ENCODE assay signal across 9 cellular contexts in the genomic region with DNA sequence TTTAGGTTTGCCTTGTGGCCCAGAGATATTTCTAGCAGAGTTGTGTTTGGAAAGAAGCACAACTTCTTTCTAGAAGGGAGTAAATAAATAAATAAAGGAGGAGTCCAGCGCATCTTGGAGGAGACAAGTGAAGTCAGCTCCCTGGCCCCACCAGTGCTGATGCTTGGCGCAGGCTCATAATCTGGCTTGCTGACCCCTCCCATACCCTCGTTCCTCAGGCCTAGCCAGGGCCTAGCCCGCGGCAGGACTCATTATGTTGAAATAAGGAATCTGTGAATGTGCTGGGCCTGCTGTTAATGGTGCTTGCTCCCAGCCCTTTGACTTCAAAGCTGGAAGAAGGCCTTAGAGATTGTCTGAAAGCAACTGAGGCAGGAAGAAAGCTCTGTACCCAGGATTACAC. TPM values are rescaled to one million over a fixed set of nuclear protein-coding genes. Genes with fewer than 3 reads are reported as not detected.
A peak's percentile ranks its signal among the peaks of the same experiment; 100 is the strongest.
DNase-seq lines count a peak whose midpoint lies in the region; ATAC-seq and TF ChIP-seq lines count a peak whose summit lies in the region.
"Had no signal": no experiment of that assay in that cellular context is flagged by ENCODE, and none has a peak within 500 bp of the region (broad histone marks: within the 10 kb centered on the region; RNA-seq: fewer than 3 reads in every experiment).

No MANE protein-coding gene starts in this region.

- peaks cover 39% of the 10 kb centered on the region for H3K4me1 Mint-ChIP-seq in activated T-helper 17 cell treated with anti-CD3 and anti-CD28 coated beads, Interleukin-2, amount 50 U/mL, for 72 hours

- no peaks in the 10 kb centered on the region for H3K9me2 ChIP-seq in GM23248 (ENCODE audit: insufficient read depth)

- intact Hi-C loops in gastrocnemius medialis (cut with DNase I; ENCODE audit: low total_unique reads) = loop anchor here (2.0 to 10.0 kb wide), 4 partner anchors 67 to 1089 kb away; a partner anchor contains a TSS
- intact Hi-C loops in posterior vena cava (cut with DNase I) = loop anchor here (5.0 to 10.0 kb wide), 3 partner anchors 61 to 221 kb away; no protein-coding TSS in a partner anchor

- H3K27me3 Mint-ChIP-seq in activated T-helper 17 cell treated with anti-CD3 and anti-CD28 coated beads, Interleukin-2, amount 50 U/mL, for 72 hours = no peaks in the 10 kb centered on the region

- peaks cover 57% of the 10 kb centered on the region for H3K79me2 ChIP-seq in GM23248 (ENCODE audit: insufficient read depth)

- in situ Hi-C loops in GM23248 (cut with MboI) (no loop called here), gastrocnemius medialis (cut with MboI; ENCODE audit: low sequenced_read_pairs in 4 of 4) (loop anchor here in 1 of 4 donors (10.0 kb wide), 1 partner anchor 71 kb away; no protein-coding TSS in a partner anchor)

- H3K27ac ChIP-seq in GM23248 (peak overlapping the region; percentile 97), right atrium auricular region (peak overlapping the region; percentile 51 to 56), gastrocnemius medialis (peak overlapping the region; percentile 78 to 87 (median 82))

- H3K36me3 ChIP-seq in GM23248 (ENCODE audit: low read depth) (no peaks in the 10 kb centered on the region), right atrium auricular region (no peaks in the 10 kb centered on the region), gastrocnemius medialis (no peaks in the 10 kb centered on the region), BE2C (no peaks in the 10 kb centered on the region)

- H3K4me1 ChIP-seq in GM23248 (ENCODE audit: insufficient read depth) (peaks cover 40% of the 10 kb centered on the region), right atrium auricular region (peaks cover 0 to 53% of the 10 kb centered on the region in 2 donors), gastrocnemius medialis (peaks cover 48 to 52% of the 10 kb centered on the region in 2 donors), BE2C (no peaks in the 10 kb centered on the region; the same call in 1 of the 2 replicates)

- peak overlapping the region; percentile 40; the same call in 1 of the 2 replicates for H2AFZ ChIP-seq in GM23248

- peak overlapping the region; percentile 36 for H3K4me3 ChIP-seq in GM23248
- H3K4me3 ChIP-seq in right atrium auricular region = no peak overlapping the region
- H3K4me3 ChIP-seq in gastrocnemius medialis = no peak overlapping the region
- no peak overlapping the region for H3K4me3 ChIP-seq in BE2C (ENCODE audit: low read depth, low read length)

- H3K9me3 Mint-ChIP-seq in activated T-helper 17 cell treated with anti-CD3 and anti-CD28 coated beads, Interleukin-2, amount 50 U/mL, for 72 hours = no peaks in the 10 kb centered on the region

- no peaks in the 10 kb centered on the region for H3K9me3 ChIP-seq in GM23248 (ENCODE audit: low read depth)
- H3K9me3 ChIP-seq in right atrium auricular region = no peaks in the 10 kb centered on the region
- no peaks in the 10 kb centered on the region for H3K9me3 ChIP-seq in gastrocnemius medialis
- H3K9me3 ChIP-seq in BE2C = no peaks in the 10 kb centered on the region

- peak overlapping the region; percentile 49 for H3K27ac Mint-ChIP-seq in activated T-helper 17 cell treated with anti-CD3 and anti-CD28 coated beads, Interleukin-2, amount 50 U/mL, for 72 hours

- DNase-seq in GM23248 (peak; percentile 71), right atrium auricular region (ENCODE audit: low spot score) (no peak), gastrocnemius medialis (no peak), posterior vena cava (ENCODE audit: low spot score) (no peak), BE2C (no peak)
- no peak for DNase-seq in effector CD8-positive, alpha-beta T cell (lab: John Stamatoyannopoulos, UW)
- DNase-seq: NCI-H2081 had no signal

- peaks cover 49% of the 10 kb centered on the region for H3F3A ChIP-seq in GM23248 (ENCODE audit: insufficient read depth)

- H3K36me3 Mint-ChIP-seq in activated T-helper 17 cell treated with anti-CD3 and anti-CD28 coated beads, Interleukin-2, amount 50 U/mL, for 72 hours (ENCODE audit: low read depth) = peaks cover 6% of the 10 kb centered on the region

- H3K4me3 Mint-ChIP-seq in activated T-helper 17 cell treated with anti-CD3 and anti-CD28 coated beads, Interleukin-2, amount 50 U/mL, for 72 hours = peak overlapping the region; percentile 79

- TF ChIP-seq POLR2A in gastrocnemius medialis (IDR thresholded peaks at IDR 0.05) = no peak

- WGBS in GM23248 (ENCODE audit: low coverage in 1 of 2, low lambda C conversion rate in 2 of 2, missing lambda C conversion rate in 2 of 2), 2 experiments = 8 to 12% methylated on average over 5 of the region's 5 CpGs

- peak overlapping the region; percentile 81 for H3K9ac ChIP-seq in GM23248

- H3K4me2 ChIP-seq in GM23248 (ENCODE audit: unreplicated experiment) = peak overlapping the region; percentile 66

- H3K27me3 ChIP-seq in GM23248 (replicated peaks; ENCODE audit: insufficient read depth) (no peaks in the 10 kb centered on the region), right atrium auricular region (no peaks in the 10 kb centered on the region), gastrocnemius medialis (no peaks in the 10 kb centered on the region), BE2C (no peaks in the 10 kb centered on the region)

- no peak for ATAC-seq in activated T-helper 17 cell treated with anti-CD3 and anti-CD28 coated beads, Interleukin-2, amount 50 U/mL, for 72 hours (replicated peaks)
- ATAC-seq in gastrocnemius medialis (no peak), HG02852 (IDR thresholded peaks at IDR 0.05; ENCODE audit: unreplicated experiment) (no peak)

- no peaks in the 10 kb centered on the region for H4K20me1 ChIP-seq in GM23248 (ENCODE audit: insufficient read depth)

- TF ChIP-seq CTCF in right atrium auricular region (IDR thresholded peaks at IDR 0.05) = no peak
- TF ChIP-seq CTCF in gastrocnemius medialis (IDR thresholded peaks at IDR 0.05 in 4 of 5, conservative IDR thresholded peaks at IDR 0.05 in 1 of 5) = no peak
- no peak for TF ChIP-seq CTCF in BE2C (IDR thresholded peaks at IDR 0.05; ENCODE audit: low read depth, low read length)

RNA-seq across cellular contexts. Expression of a gene that starts 3.1 kb away (rescaled TPM):
- 12.0 and 18.2 TPM in 2 replicates for total RNA-seq in GM23248 (2014; rRNA removed; shearing (Covaris generic))
- 2.8 and 2.9 TPM in 2 replicates for polyA plus RNA-seq in GM23248 (2016; fragmentation: Nextera tagmentation; extraction: Ambion mirVana)
- total RNA-seq in activated T-helper 17 cell treated with anti-CD3 and anti-CD28 coated beads, Interleukin-2, amount 50 U/mL, for 72 hours = 10 to 100 TPM; 12.2 to 15.4 TPM
- 1 to 10 TPM; 3.4 to 5.2 TPM for total RNA-seq in right atrium auricular region
- total RNA-seq in gastrocnemius medialis = 1 to 10 TPM; 2.6 to 5.4 (median 3.2) TPM
- 10 to 100 TPM; 11.6 to 13.3 TPM for total RNA-seq in posterior vena cava
- 14.6 TPM for polyA plus RNA-seq in BE2C (2012; ENCODE audit: insufficient read depth, insufficient read length, low read depth)
